In the genomic region with DNA sequence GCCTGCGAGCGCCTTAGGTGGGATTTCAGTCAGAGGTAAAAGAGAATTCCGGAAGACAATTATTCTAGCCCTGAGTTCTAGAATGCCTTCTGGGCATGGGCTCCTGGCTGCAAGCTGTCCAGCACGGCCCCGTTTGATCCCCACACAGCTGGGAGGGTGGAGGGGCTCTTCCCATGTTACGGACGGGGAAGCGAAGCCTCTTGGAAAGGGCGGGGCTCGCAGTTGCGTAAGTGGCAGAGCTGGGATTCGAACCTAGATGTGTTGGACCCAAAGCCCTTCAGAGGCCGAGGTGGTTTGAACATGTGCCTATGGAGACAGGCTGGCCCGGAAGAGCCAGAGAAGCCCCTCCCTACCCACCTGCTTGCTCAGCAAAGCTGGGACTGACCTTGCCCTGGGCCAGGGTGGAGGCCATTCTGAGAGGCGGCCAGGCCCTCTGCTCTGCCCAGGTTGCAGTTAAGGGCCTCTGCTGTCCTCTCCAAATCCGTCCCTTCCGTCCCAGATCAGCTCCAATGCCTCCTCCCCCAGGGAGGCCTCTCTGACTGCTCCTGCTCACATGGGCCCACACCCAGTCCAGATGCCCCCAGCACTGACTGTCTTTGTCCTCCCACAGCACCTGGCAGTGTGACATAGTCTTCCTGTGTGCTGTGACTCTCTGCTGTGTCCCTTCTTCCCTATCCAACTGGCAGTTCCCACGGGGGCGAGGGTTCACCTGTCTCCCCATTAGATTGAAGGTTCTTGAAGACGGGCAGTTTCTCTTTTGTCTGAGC, we compare ENCODE assay signal across 2 cellular contexts.
TF ChIP-seq lines count a peak whose summit lies in the region.

No MANE protein-coding gene starts in this region.

TF ChIP-seq in SK-N-SH, 30 proteins besides CTCF, POLR2A, EP300 and RAD21 (continued from another document):
- TF ChIP-seq TAF1 (IDR thresholded peaks at IDR 0.05; ENCODE audit: borderline replicate concordance, low read depth, low read length) = no peak
- TF ChIP-seq, protein P1, sequence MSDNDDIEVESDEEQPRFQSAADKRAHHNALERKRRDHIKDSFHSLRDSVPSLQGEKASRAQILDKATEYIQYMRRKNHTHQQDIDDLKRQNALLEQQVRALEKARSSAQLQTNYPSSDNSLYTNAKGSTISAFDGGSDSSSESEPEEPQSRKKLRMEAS (IDR thresholded peaks at IDR 0.05; ENCODE audit: low read depth) = no peak
- no peak for TF ChIP-seq NFIC (IDR thresholded peaks at IDR 0.05; ENCODE audit: borderline replicate concordance)
- no peak for TF ChIP-seq PBX3 (IDR thresholded peaks at IDR 0.05)
- no peak for TF ChIP-seq CHD2 (IDR thresholded peaks at IDR 0.05; ENCODE audit: low read length, partially characterized antibody)
- TF ChIP-seq, protein P2, sequence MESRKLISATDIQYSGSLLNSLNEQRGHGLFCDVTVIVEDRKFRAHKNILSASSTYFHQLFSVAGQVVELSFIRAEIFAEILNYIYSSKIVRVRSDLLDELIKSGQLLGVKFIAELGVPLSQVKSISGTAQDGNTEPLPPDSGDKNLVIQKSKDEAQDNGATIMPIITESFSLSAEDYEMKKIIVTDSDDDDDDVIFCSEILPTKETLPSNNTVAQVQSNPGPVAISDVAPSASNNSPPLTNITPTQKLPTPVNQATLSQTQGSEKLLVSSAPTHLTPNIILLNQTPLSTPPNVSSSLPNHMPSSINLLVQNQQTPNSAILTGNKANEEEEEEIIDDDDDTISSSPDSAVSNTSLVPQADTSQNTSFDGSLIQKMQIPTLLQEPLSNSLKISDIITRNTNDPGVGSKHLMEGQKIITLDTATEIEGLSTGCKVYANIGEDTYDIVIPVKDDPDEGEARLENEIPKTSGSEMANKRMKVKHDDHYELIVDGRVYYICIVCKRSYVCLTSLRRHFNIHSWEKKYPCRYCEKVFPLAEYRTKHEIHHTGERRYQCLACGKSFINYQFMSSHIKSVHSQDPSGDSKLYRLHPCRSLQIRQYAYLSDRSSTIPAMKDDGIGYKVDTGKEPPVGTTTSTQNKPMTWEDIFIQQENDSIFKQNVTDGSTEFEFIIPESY (IDR thresholded peaks at IDR 0.05; ENCODE audit: borderline replicate concordance, low read depth) = no peak
- TF ChIP-seq RXRA (IDR thresholded peaks at IDR 0.05; ENCODE audit: borderline replicate concordance, low read depth) = no peak
- TF ChIP-seq YY1 (IDR thresholded peaks at IDR 0.05; ENCODE audit: low read depth) = no peak
- TF ChIP-seq, protein P3, sequence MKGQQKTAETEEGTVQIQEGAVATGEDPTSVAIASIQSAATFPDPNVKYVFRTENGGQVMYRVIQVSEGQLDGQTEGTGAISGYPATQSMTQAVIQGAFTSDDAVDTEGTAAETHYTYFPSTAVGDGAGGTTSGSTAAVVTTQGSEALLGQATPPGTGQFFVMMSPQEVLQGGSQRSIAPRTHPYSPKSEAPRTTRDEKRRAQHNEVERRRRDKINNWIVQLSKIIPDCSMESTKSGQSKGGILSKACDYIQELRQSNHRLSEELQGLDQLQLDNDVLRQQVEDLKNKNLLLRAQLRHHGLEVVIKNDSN (IDR thresholded peaks at IDR 0.05; ENCODE audit: borderline replicate concordance, low read depth) = no peak
TF ChIP-seq in SK-N-SH: peak in this region for 0.

TF ChIP-seq in SK-N-SH treated with all-trans-retinoic acid at 6 μM for 48 hours, 23 proteins besides CTCF, POLR2A, EP300 and RAD21 (continued from another document):
- TF ChIP-seq ISL1 (CRISPR knock-in tag; IDR thresholded peaks at IDR 0.05) (no peak), ESRRG (CRISPR knock-in tag; IDR thresholded peaks at IDR 0.05) (no peak), RARB (CRISPR knock-in tag; IDR thresholded peaks at IDR 0.05) (no peak), GLIS3 (CRISPR knock-in tag; IDR thresholded peaks at IDR 0.05) (no peak), TOX (CRISPR knock-in tag; IDR thresholded peaks at IDR 0.05; ENCODE audit: borderline replicate concordance) (no peak), SNAI2 (CRISPR knock-in tag; IDR thresholded peaks at IDR 0.05) (no peak), ZFP3 (CRISPR knock-in tag; IDR thresholded peaks at IDR 0.05) (no peak), ZC3H10 (CRISPR knock-in tag; IDR thresholded peaks at IDR 0.05) (no peak), ZNF565 (CRISPR knock-in tag; conservative IDR thresholded peaks at IDR 0.05; ENCODE audit: low read depth) (no peak), CREB5 (CRISPR knock-in tag; IDR thresholded peaks at IDR 0.05; ENCODE audit: low read depth) (no peak), OSR1 (CRISPR knock-in tag; IDR thresholded peaks at IDR 0.05) (no peak), PPARA (CRISPR knock-in tag; IDR thresholded peaks at IDR 0.05; ENCODE audit: borderline replicate concordance) (no peak), CSDC2 (CRISPR knock-in tag; IDR thresholded peaks at IDR 0.05) (no peak), CSRNP3 (CRISPR knock-in tag; IDR thresholded peaks at IDR 0.05) (no peak), ZNF70 (CRISPR knock-in tag; IDR thresholded peaks at IDR 0.05) (no peak)
- TF ChIP-seq, protein P4, sequence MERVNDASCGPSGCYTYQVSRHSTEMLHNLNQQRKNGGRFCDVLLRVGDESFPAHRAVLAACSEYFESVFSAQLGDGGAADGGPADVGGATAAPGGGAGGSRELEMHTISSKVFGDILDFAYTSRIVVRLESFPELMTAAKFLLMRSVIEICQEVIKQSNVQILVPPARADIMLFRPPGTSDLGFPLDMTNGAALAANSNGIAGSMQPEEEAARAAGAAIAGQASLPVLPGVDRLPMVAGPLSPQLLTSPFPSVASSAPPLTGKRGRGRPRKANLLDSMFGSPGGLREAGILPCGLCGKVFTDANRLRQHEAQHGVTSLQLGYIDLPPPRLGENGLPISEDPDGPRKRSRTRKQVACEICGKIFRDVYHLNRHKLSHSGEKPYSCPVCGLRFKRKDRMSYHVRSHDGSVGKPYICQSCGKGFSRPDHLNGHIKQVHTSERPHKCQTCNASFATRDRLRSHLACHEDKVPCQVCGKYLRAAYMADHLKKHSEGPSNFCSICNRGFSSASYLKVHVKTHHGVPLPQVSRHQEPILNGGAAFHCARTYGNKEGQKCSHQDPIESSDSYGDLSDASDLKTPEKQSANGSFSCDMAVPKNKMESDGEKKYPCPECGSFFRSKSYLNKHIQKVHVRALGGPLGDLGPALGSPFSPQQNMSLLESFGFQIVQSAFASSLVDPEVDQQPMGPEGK (CRISPR knock-in tag; IDR thresholded peaks at IDR 0.05; ENCODE audit: borderline replicate concordance) = no peak
- TF ChIP-seq, protein P5, sequence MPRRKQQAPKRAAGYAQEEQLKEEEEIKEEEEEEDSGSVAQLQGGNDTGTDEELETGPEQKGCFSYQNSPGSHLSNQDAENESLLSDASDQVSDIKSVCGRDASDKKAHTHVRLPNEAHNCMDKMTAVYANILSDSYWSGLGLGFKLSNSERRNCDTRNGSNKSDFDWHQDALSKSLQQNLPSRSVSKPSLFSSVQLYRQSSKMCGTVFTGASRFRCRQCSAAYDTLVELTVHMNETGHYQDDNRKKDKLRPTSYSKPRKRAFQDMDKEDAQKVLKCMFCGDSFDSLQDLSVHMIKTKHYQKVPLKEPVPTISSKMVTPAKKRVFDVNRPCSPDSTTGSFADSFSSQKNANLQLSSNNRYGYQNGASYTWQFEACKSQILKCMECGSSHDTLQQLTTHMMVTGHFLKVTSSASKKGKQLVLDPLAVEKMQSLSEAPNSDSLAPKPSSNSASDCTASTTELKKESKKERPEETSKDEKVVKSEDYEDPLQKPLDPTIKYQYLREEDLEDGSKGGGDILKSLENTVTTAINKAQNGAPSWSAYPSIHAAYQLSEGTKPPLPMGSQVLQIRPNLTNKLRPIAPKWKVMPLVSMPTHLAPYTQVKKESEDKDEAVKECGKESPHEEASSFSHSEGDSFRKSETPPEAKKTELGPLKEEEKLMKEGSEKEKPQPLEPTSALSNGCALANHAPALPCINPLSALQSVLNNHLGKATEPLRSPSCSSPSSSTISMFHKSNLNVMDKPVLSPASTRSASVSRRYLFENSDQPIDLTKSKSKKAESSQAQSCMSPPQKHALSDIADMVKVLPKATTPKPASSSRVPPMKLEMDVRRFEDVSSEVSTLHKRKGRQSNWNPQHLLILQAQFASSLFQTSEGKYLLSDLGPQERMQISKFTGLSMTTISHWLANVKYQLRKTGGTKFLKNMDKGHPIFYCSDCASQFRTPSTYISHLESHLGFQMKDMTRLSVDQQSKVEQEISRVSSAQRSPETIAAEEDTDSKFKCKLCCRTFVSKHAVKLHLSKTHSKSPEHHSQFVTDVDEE (CRISPR knock-in tag; IDR thresholded peaks at IDR 0.05) = no peak
